1 cellular context compared by ENCODE assay signal in the genomic region with DNA sequence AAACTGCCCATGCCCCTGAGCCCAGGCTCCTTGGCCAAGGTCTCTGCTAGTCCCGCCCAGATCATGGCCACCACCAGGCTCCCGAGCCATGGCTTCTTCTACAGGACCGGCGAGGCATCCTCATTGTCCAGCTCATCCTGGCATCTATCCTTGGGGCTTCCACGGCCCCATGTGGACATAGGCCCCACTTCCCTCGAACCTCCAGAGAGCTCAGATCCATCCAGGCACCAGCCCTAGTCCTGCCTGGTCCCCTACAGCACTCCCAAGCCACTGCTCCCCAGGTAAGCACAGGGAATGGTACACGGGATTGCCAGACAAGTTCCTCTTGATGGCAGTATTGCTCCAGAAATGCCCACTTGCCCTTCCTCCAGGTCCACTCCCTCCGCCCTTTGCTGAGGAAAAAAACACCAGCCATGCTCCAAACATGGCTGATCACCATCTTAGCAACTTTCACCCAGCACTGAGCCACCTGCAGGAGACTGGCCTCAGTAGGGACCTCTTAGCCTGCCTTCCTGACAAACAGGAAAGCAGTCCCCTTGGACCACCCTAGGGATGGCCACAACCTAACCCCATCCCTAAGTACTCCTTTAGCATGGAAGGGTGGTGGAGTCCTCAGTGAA.
A peak's percentile ranks its signal among the peaks of the same experiment; 100 is the strongest.
TF ChIP-seq lines count a peak whose summit lies in the region.

No MANE protein-coding gene starts in this region.

TF ChIP-seq in HepG2, 621 proteins besides CTCF, POLR2A, EP300 and RAD21 (continued from another document and continues in another):
- TF ChIP-seq, protein P1, sequence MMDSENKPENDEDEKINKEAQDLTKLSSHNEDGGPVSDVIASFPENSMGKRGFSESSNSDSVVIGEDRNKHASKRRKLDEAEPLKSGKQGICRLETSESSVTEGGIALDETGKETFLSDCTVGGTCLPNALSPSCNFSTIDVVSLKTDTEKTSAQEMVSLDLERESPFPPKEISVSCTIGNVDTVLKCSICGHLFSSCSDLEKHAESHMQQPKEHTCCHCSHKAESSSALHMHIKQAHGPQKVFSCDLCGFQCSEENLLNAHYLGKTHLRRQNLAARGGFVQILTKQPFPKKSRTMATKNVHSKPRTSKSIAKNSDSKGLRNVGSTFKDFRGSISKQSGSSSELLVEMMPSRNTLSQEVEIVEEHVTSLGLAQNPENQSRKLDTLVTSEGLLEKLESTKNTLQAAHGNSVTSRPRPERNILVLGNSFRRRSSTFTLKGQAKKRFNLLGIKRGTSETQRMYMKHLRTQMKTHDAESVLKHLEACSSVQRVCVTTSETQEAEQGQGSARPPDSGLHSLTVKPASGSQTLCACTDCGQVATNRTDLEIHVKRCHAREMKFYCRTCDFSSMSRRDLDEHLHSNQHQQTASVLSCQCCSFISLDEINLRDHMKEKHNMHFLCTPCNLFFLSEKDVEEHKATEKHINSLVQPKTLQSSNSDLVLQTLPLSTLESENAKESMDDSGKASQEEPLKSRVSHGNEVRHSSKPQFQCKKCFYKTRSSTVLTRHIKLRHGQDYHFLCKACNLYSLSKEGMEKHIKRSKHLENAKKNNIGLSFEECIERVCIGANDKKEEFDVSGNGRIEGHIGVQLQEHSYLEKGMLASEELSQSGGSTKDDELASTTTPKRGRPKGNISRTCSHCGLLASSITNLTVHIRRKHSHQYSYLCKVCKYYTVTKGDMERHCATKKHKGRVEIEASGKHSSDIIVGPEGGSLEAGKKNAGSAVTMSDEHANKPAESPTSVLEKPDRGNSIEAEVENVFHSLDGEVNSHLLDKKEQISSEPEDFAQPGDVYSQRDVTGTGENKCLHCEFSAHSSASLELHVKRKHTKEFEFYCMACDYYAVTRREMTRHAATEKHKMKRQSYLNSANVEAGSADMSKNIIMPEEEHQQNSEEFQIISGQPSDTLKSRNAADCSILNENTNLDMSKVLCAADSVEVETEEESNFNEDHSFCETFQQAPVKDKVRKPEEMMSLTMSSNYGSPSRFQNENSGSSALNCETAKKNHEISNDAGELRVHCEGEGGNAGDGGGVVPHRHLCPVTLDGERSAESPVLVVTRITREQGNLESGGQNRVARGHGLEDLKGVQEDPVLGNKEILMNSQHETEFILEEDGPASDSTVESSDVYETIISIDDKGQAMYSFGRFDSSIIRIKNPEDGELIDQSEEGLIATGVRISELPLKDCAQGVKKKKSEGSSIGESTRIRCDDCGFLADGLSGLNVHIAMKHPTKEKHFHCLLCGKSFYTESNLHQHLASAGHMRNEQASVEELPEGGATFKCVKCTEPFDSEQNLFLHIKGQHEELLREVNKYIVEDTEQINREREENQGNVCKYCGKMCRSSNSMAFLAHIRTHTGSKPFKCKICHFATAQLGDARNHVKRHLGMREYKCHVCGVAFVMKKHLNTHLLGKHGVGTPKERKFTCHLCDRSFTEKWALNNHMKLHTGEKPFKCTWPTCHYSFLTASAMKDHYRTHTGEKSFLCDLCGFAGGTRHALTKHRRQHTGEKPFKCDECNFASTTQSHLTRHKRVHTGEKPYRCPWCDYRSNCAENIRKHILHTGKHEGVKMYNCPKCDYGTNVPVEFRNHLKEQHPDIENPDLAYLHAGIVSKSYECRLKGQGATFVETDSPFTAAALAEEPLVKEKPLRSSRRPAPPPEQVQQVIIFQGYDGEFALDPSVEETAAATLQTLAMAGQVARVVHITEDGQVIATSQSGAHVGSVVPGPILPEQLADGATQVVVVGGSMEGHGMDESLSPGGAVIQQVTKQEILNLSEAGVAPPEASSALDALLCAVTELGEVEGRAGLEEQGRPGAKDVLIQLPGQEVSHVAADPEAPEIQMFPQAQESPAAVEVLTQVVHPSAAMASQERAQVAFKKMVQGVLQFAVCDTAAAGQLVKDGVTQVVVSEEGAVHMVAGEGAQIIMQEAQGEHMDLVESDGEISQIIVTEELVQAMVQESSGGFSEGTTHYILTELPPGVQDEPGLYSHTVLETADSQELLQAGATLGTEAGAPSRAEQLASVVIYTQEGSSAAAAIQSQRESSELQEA (CRISPR knock-in tag; IDR thresholded peaks at IDR 0.05; ENCODE audit: not compliant biosample characterization), result no peak
- TF ChIP-seq NCOA2 (CRISPR knock-in tag; IDR thresholded peaks at IDR 0.05), result peak; percentile 56
- peak; percentile 48; the same call in 1 of the 2 replicates for TF ChIP-seq KDM2A (CRISPR knock-in tag; IDR thresholded peaks at IDR 0.05; ENCODE audit: borderline replicate concordance, low read depth)
- no peak for TF ChIP-seq MTF1 (CRISPR knock-in tag; IDR thresholded peaks at IDR 0.05)
- TF ChIP-seq, protein P2, sequence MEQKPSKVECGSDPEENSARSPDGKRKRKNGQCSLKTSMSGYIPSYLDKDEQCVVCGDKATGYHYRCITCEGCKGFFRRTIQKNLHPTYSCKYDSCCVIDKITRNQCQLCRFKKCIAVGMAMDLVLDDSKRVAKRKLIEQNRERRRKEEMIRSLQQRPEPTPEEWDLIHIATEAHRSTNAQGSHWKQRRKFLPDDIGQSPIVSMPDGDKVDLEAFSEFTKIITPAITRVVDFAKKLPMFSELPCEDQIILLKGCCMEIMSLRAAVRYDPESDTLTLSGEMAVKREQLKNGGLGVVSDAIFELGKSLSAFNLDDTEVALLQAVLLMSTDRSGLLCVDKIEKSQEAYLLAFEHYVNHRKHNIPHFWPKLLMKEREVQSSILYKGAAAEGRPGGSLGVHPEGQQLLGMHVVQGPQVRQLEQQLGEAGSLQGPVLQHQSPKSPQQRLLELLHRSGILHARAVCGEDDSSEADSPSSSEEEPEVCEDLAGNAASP (CRISPR knock-in tag; IDR thresholded peaks at IDR 0.05; ENCODE audit: borderline replicate concordance), result no peak
- TF ChIP-seq MYC (CRISPR knock-in tag; IDR thresholded peaks at IDR 0.05; ENCODE audit: borderline replicate concordance), result no peak
- no peak for TF ChIP-seq HOXA7 (CRISPR knock-in tag; IDR thresholded peaks at IDR 0.05)
- TF ChIP-seq ZNF530 (CRISPR knock-in tag; IDR thresholded peaks at IDR 0.05; ENCODE audit: low read depth), result no peak
- TF ChIP-seq MTA3 (CRISPR knock-in tag; IDR thresholded peaks at IDR 0.05), result no peak
- no peak for TF ChIP-seq MAF1 (CRISPR knock-in tag; IDR thresholded peaks at IDR 0.05; ENCODE audit: borderline replicate concordance)
- no peak for TF ChIP-seq POLR2AphosphoS5 (IDR thresholded peaks at IDR 0.05; ENCODE audit: low read depth, low read length)
- TF ChIP-seq RARA (CRISPR knock-in tag; IDR thresholded peaks at IDR 0.05), result peak; percentile 15; the same call in 1 of the 2 replicates
- no peak for TF ChIP-seq HNRNPH1 (optimal IDR thresholded peaks at IDR 0.05; ENCODE audit: low read depth, low read length)
- no peak for TF ChIP-seq ONECUT2 (CRISPR knock-in tag; IDR thresholded peaks at IDR 0.05)
- no peak for TF ChIP-seq ZNF383 (CRISPR knock-in tag; IDR thresholded peaks at IDR 0.05; ENCODE audit: borderline replicate concordance)
- TF ChIP-seq RCOR2 (CRISPR knock-in tag; IDR thresholded peaks at IDR 0.05), result no peak
- TF ChIP-seq, protein P3, sequence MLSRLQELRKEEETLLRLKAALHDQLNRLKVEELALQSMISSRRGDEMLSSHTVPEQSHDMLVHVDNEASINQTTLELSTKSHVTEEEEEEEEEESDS (CRISPR knock-in tag; IDR thresholded peaks at IDR 0.05; ENCODE audit: borderline replicate concordance), result no peak
- no peak for TF ChIP-seq WIZ (CRISPR knock-in tag; IDR thresholded peaks at IDR 0.05)
- no peak for TF ChIP-seq ZBTB38 (CRISPR knock-in tag; IDR thresholded peaks at IDR 0.05)
- no peak for TF ChIP-seq ATM (IDR thresholded peaks at IDR 0.05; ENCODE audit: borderline replicate concordance)
- TF ChIP-seq ZSCAN12 (CRISPR knock-in tag; IDR thresholded peaks at IDR 0.05), result no peak
- no peak for TF ChIP-seq XBP1 (CRISPR knock-in tag; IDR thresholded peaks at IDR 0.05)
- no peak for TF ChIP-seq AGO2 (optimal IDR thresholded peaks at IDR 0.05; ENCODE audit: low read depth, low read length)
- no peak for TF ChIP-seq ZNF841 (CRISPR knock-in tag; IDR thresholded peaks at IDR 0.05; ENCODE audit: borderline replicate concordance)
- no peak; the same call in 1 of the 2 replicates for TF ChIP-seq DPF2 (CRISPR knock-in tag; IDR thresholded peaks at IDR 0.05; ENCODE audit: borderline replicate concordance, low read depth)
- TF ChIP-seq, protein P4, sequence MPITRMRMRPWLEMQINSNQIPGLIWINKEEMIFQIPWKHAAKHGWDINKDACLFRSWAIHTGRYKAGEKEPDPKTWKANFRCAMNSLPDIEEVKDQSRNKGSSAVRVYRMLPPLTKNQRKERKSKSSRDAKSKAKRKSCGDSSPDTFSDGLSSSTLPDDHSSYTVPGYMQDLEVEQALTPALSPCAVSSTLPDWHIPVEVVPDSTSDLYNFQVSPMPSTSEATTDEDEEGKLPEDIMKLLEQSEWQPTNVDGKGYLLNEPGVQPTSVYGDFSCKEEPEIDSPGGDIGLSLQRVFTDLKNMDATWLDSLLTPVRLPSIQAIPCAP (CRISPR knock-in tag; IDR thresholded peaks at IDR 0.05; ENCODE audit: low read depth), result no peak
- TF ChIP-seq SOX5 (CRISPR knock-in tag; IDR thresholded peaks at IDR 0.05; ENCODE audit: borderline replicate concordance), result no peak; the same call in 1 of the 2 replicates
- TF ChIP-seq MBNL3 (CRISPR knock-in tag; conservative IDR thresholded peaks at IDR 0.05), result no peak
- TF ChIP-seq, protein P5, sequence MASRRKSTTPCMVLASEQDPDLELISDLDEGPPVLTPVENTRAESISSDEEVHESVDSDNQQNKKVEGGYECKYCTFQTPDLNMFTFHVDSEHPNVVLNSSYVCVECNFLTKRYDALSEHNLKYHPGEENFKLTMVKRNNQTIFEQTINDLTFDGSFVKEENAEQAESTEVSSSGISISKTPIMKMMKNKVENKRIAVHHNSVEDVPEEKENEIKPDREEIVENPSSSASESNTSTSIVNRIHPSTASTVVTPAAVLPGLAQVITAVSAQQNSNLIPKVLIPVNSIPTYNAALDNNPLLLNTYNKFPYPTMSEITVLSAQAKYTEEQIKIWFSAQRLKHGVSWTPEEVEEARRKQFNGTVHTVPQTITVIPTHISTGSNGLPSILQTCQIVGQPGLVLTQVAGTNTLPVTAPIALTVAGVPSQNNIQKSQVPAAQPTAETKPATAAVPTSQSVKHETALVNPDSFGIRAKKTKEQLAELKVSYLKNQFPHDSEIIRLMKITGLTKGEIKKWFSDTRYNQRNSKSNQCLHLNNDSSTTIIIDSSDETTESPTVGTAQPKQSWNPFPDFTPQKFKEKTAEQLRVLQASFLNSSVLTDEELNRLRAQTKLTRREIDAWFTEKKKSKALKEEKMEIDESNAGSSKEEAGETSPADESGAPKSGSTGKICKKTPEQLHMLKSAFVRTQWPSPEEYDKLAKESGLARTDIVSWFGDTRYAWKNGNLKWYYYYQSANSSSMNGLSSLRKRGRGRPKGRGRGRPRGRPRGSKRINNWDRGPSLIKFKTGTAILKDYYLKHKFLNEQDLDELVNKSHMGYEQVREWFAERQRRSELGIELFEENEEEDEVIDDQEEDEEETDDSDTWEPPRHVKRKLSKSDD (CRISPR knock-in tag; IDR thresholded peaks at IDR 0.05; ENCODE audit: low read depth), result 0 out of 2 replicates have a peak, but pooled peaks have one; percentile 40
- no peak for TF ChIP-seq RELA (CRISPR knock-in tag; IDR thresholded peaks at IDR 0.05)
- no peak for TF ChIP-seq ZSCAN21 (CRISPR knock-in tag; IDR thresholded peaks at IDR 0.05; ENCODE audit: borderline replicate concordance)
- TF ChIP-seq ZNF234 (CRISPR knock-in tag; conservative IDR thresholded peaks at IDR 0.05), result no peak
- no peak for TF ChIP-seq ZNF644 (CRISPR knock-in tag; IDR thresholded peaks at IDR 0.05; ENCODE audit: low read depth)
- no peak for TF ChIP-seq TBP (CRISPR knock-in tag; IDR thresholded peaks at IDR 0.05)
- TF ChIP-seq FOXJ3 (CRISPR knock-in tag; IDR thresholded peaks at IDR 0.05; ENCODE audit: borderline replicate concordance), result no peak
- no peak for TF ChIP-seq SNAPC2 (CRISPR knock-in tag; IDR thresholded peaks at IDR 0.05)
- TF ChIP-seq NR2F1 (CRISPR knock-in tag; IDR thresholded peaks at IDR 0.05), result no peak
- no peak for TF ChIP-seq ZSCAN9 (CRISPR knock-in tag; IDR thresholded peaks at IDR 0.05; ENCODE audit: borderline replicate concordance)
- TF ChIP-seq SMYD3 (CRISPR knock-in tag; IDR thresholded peaks at IDR 0.05), result no peak
- TF ChIP-seq XRCC5 (optimal IDR thresholded peaks at IDR 0.05; ENCODE audit: low read length), result peak; percentile 27
- peak; percentile 17; the same call in 1 of the 2 replicates for TF ChIP-seq JUND (CRISPR knock-in tag; IDR thresholded peaks at IDR 0.05)
- TF ChIP-seq CHD4 (IDR thresholded peaks at IDR 0.05; ENCODE audit: borderline replicate concordance, low read length), result no peak
- TF ChIP-seq, protein P6, sequence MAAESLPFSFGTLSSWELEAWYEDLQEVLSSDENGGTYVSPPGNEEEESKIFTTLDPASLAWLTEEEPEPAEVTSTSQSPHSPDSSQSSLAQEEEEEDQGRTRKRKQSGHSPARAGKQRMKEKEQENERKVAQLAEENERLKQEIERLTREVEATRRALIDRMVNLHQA (CRISPR knock-in tag; IDR thresholded peaks at IDR 0.05), result no peak
- TF ChIP-seq BORCS8-MEF2B (CRISPR knock-in tag; IDR thresholded peaks at IDR 0.05), result peak; percentile 67; the same call in 1 of the 2 replicates
- no peak for TF ChIP-seq ZFP1 (CRISPR knock-in tag; IDR thresholded peaks at IDR 0.05)
- TF ChIP-seq HNRNPLL (IDR thresholded peaks at IDR 0.05; ENCODE audit: low read depth, low read length, poor library complexity, severe bottlenecking), result no peak
- TF ChIP-seq, protein P7, sequence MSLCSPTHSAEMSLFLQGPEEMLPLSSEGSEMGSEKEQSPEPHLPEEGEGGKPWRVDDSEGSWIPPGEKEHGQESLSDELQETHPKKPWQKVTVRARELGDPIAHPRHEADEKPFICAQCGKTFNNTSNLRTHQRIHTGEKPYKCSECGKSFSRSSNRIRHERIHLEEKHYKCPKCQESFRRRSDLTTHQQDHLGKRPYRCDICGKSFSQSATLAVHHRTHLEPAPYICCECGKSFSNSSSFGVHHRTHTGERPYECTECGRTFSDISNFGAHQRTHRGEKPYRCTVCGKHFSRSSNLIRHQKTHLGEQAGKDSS (CRISPR knock-in tag; IDR thresholded peaks at IDR 0.05; ENCODE audit: borderline replicate concordance, low read depth), result no peak
- TF ChIP-seq CC2D1A (CRISPR knock-in tag; IDR thresholded peaks at IDR 0.05), result no peak
